ENCODE assay signal across 8 cellular contexts in the genomic region with DNA sequence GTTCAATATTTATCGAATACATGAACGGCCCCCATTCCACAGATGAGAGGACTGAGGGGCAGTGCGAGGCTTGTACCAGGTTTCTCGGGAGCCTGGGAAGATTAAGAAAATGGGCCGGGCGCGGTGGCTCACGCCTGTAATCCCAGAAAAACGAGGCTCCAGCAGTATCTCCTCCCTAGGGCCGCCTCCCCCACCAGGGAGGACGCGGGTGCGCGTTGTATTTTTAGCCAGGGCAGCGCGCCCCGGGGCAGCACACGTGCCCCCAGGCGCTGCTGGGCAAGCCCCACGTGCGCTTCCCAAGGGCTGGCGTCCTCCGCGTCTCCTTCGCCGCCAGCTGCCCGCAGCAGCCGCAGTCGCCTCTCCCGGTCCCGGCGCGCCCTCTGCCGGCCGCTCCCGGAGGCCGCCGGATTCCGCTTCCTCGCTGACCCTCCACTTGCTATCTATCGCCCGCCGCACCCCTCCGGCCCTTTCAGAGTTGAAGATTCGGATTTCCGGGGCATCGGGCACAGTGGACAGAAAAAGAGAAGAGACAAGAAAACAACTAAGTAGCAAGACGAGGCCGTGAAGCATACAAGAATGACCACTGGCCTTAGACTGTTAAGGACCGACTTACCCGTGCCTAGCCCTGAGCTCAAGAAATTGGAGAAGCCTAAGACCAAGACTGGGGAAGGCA. TPM values are rescaled to one million over a fixed set of nuclear protein-coding genes. Genes with fewer than 3 reads are reported as not detected.
A peak's percentile ranks its signal among the peaks of the same experiment; 100 is the strongest.
DNase-seq lines count a peak whose midpoint lies in the region; ATAC-seq and TF ChIP-seq lines count a peak whose summit lies in the region.

No MANE protein-coding gene starts in this region.

- H3K9me3 Mint-ChIP-seq in dendritic cell treated with granulocyte-macrophage colony-stimulating factor and Interleukin-4, amounts not matched to agents 40 ng/mL and 50 ng/mL, for 4 days: no peaks in the 10 kb centered on the region

- 6% methylated on average over 51 of the region's 51 CpGs for WGBS in liver

- peak; percentile 89 to 93 for TF ChIP-seq RAD21 in liver (IDR thresholded peaks at IDR 0.05)

- peaks cover 76% of the 10 kb centered on the region for H3K27me3 Mint-ChIP-seq in dendritic cell treated with granulocyte-macrophage colony-stimulating factor and Interleukin-4, amounts not matched to agents 40 ng/mL and 50 ng/mL, for 4 days

- peaks cover 11 to 28% (median 17%) of the 10 kb centered on the region in 4 donors for H3K4me1 ChIP-seq in liver (ENCODE audit: control insufficient read depth in 4 of 4, insufficient read depth in 4 of 4, low read length in 3 of 4)

- no peaks in the 10 kb centered on the region for H3K27me3 ChIP-seq in liver (ENCODE audit: control insufficient read depth in 4 of 4, insufficient read depth in 4 of 4, low read length in 3 of 4)

- H3K4me3 Mint-ChIP-seq in dendritic cell treated with granulocyte-macrophage colony-stimulating factor and Interleukin-4, amounts not matched to agents 40 ng/mL and 50 ng/mL, for 4 days: peak overlapping the region; percentile 52

- H3K9ac ChIP-seq in liver (ENCODE audit: low read depth in 1 of 2, low read length in 2 of 2): no peak overlapping the region

- no peaks in the 10 kb centered on the region for H3K36me3 ChIP-seq in liver (ENCODE audit: control insufficient read depth in 4 of 4, insufficient read depth in 3 of 4, low read depth in 1 of 4, low read length in 3 of 4)

- H3K36me3 Mint-ChIP-seq in dendritic cell treated with granulocyte-macrophage colony-stimulating factor and Interleukin-4, amounts not matched to agents 40 ng/mL and 50 ng/mL, for 4 days (ENCODE audit: low read depth): no peaks in the 10 kb centered on the region

- no peaks in the 10 kb centered on the region for H3K9me3 ChIP-seq in liver (ENCODE audit: control insufficient read depth in 4 of 4, low read length in 3 of 4)

- intact Hi-C loops in dendritic cell treated with granulocyte-macrophage colony-stimulating factor and Interleukin-4, amounts not matched to agents 40 ng/mL and 50 ng/mL, for 4 days (cut with micrococcal nuclease): loop anchor here (1.0 kb wide), 2 partner anchors 16 to 251 kb away; no protein-coding TSS in a partner anchor

- peaks cover 30% of the 10 kb centered on the region for H3K4me1 Mint-ChIP-seq in dendritic cell treated with granulocyte-macrophage colony-stimulating factor and Interleukin-4, amounts not matched to agents 40 ng/mL and 50 ng/mL, for 4 days (ENCODE audit: low read depth)

- H3K27ac Mint-ChIP-seq in dendritic cell treated with granulocyte-macrophage colony-stimulating factor and Interleukin-4, amounts not matched to agents 40 ng/mL and 50 ng/mL, for 4 days: peak overlapping the region; percentile 57

- no peak for DNase-seq in AG09319 (ENCODE audit: extremely low read depth, low read depth)
- DNase-seq in GM20000 (ENCODE audit: low spot score): peak; percentile 89
- peak; percentile 79 for DNase-seq in NCI-H345 (lab: John Stamatoyannopoulos, UW)
- DNase-seq in activated CD4-positive, alpha-beta T cell treated with anti-CD3 and anti-CD28 coated beads for 24 hours (ENCODE audit: low read depth in 2 of 2): peak; percentile 53 to 56
- peak; percentile 52 to 71 for DNase-seq in stimulated activated CD4-positive, alpha-beta T cell treated with anti-CD3 and anti-CD28 coated beads, Interleukin-4, amount 100 ng/mL, for 4 hours

- ATAC-seq in GM18867 (IDR thresholded peaks at IDR 0.05; ENCODE audit: unreplicated experiment): no peak

- no peak overlapping the region for H3K4me3 ChIP-seq in liver (ENCODE audit: low read depth in 1 of 3, low read length in 3 of 3)

- peak; percentile 64 for TF ChIP-seq CTCF in AG09319 (IDR thresholded peaks at IDR 0.05; ENCODE audit: low read depth, low read length)
- TF ChIP-seq CTCF in GM20000 (IDR thresholded peaks at IDR 0.05; ENCODE audit: extremely low read depth, missing control alignments): peak; percentile 99
- peak; percentile 88 for TF ChIP-seq CTCF in liver (IDR thresholded peaks at IDR 0.05; ENCODE audit: low read depth, low read length, missing input control)

- H3K27ac ChIP-seq in liver (ENCODE audit: low read depth in 1 of 2, low read length in 2 of 2): no peak overlapping the region

TF ChIP-seq in liver, 16 proteins besides CTCF, POLR2A, EP300 and RAD21:
- no peak for TF ChIP-seq TAF1 (conservative IDR thresholded peaks at IDR 0.05)
- peak; percentile 10 for TF ChIP-seq SP1 (IDR thresholded peaks at IDR 0.05)
- TF ChIP-seq EGR1 (IDR thresholded peaks at IDR 0.05; ENCODE audit: low read depth in 2 of 2): no peak
- no peak for TF ChIP-seq NR2F2 (IDR thresholded peaks at IDR 0.05)
- TF ChIP-seq HNF4G (IDR thresholded peaks at IDR 0.05): no peak
TF ChIP-seq in liver: peak in this region for 1.

RNA-seq across cellular contexts. Expression of a gene that starts 1.9 kb away (rescaled TPM):
- total RNA-seq in liver: under 1 TPM; 0.61 to 0.75 TPM
- under 1 TPM; 0.33 to 0.53 TPM for polyA plus RNA-seq in liver

RNA-seq across cellular contexts. Expression of a gene that starts 11.1 kb away (rescaled TPM):
- 100 to 1,000 TPM; 179 to 206 TPM for total RNA-seq in liver
- polyA plus RNA-seq in liver: 100 to 1,000 TPM; 399 to 506 TPM

RNA-seq across cellular contexts. Expression of a gene that starts 14.8 kb away (rescaled TPM):
- total RNA-seq in liver: 10 to 100 TPM in 1 of 2 donors, 1 to 10 TPM in 1; 1.2 to 10.6 TPM
- polyA plus RNA-seq in liver: 1 to 10 TPM in 1 of 2 donors, under 1 TPM in 1; 0.42 to 1.9 TPM

RNA-seq across cellular contexts. Expression of a gene that starts 18.8 kb away (rescaled TPM):
- total RNA-seq in liver: 10 to 100 TPM; 20.8 TPM
- 10 to 100 TPM; 24.7 to 43.1 TPM for polyA plus RNA-seq in liver

RNA-seq across cellular contexts. Expression of a gene that starts 32.8 kb away (rescaled TPM):
- 10 to 100 TPM in 1 of 2 donors, 1 to 10 TPM in 1; 8.1 to 14.2 TPM for total RNA-seq in liver
- polyA plus RNA-seq in liver: 1 to 10 TPM in 1 of 2 donors, under 1 TPM in 1; 0.76 to 6.6 TPM
